Comparison of ENCODE assay signal across 17 cellular contexts in genomic region chr2:16038586-16038985, GRCh38.
"Had no signal": no experiment of that assay in that cellular context is flagged by ENCODE, and none has a peak within 500 bp of the region (broad histone marks: within the 10 kb centered on the region; RNA-seq: fewer than 3 reads in every experiment).

No MANE protein-coding gene starts in this region.

- H3K4me1 Mint-ChIP-seq: activated B cell treated with CpG ODN at 0.5 μM for 24 hours; activated CD4-positive, alpha-beta T cell treated with anti-CD3 and anti-CD28 coated beads, Interleukin-2, amount 10 ng/mL, durations not matched to agents 24 days and 14 days; activated naive CD4-positive, alpha-beta T cell treated with anti-CD3 and anti-CD28 coated beads, Interleukin-2, amount 10 ng/mL, durations not matched to agents 7 days and 5 days; activated T-helper 17 cell treated with anti-CD3 and anti-CD28 coated beads, Interleukin-2, amount 50 U/mL, for 72 hours; stimulated activated memory B cell treated with anti-CD40 and anti-IgM and Interleukin-4, amounts not matched to agents 10 μg/mL and 1 μg/mL and 100 μg/mL, for 72 hours had no signal

- H3K4me3 ChIP-seq: coronary artery, gastrocnemius medialis had no signal

- DNase-seq: activated B cell treated with CpG ODN at 0.5 μM for 24 hours; activated CD4-positive, alpha-beta T cell treated with anti-CD3 and anti-CD28 coated beads, Interleukin-2, amount 10 ng/mL, durations not matched to agents 24 days and 14 days; activated CD8-positive, alpha-beta memory T cell treated with anti-CD3 and anti-CD28 coated beads for 24 hours; activated naive CD4-positive, alpha-beta T cell treated with anti-CD3 and anti-CD28 coated beads, Interleukin-2, amount 10 ng/mL, durations not matched to agents 7 days and 5 days; activated T-cell treated with anti-CD3 and anti-CD28 coated beads for 4 hours; effector CD8-positive, alpha-beta T cell; gastrocnemius medialis; kidney; left ventricle myocardium superior; mesendoderm; small intestine had no signal

- H3K9me3 Mint-ChIP-seq: activated B cell treated with CpG ODN at 0.5 μM for 24 hours; activated CD4-positive, alpha-beta T cell treated with anti-CD3 and anti-CD28 coated beads, Interleukin-2, amount 10 ng/mL, durations not matched to agents 24 days and 14 days; activated naive CD4-positive, alpha-beta T cell treated with anti-CD3 and anti-CD28 coated beads, Interleukin-2, amount 10 ng/mL, durations not matched to agents 7 days and 5 days; activated T-helper 17 cell treated with anti-CD3 and anti-CD28 coated beads, Interleukin-2, amount 50 U/mL, for 72 hours; stimulated activated memory B cell treated with anti-CD40 and anti-IgM and Interleukin-4, amounts not matched to agents 10 μg/mL and 1 μg/mL and 100 μg/mL, for 72 hours; T-helper 1 cell treated with Interleukin-12 subunit alpha and Interleukin-12 subunit beta and Interleukin-4 antibody, amounts not matched to agents 30 μg/mL and 1 μg/mL, for 36 hours; type B pancreatic cell had no signal

- H3K27ac ChIP-seq: coronary artery, gastrocnemius medialis, neutrophil had no signal

- H3K27me3 Mint-ChIP-seq: activated CD4-positive, alpha-beta T cell treated with anti-CD3 and anti-CD28 coated beads, Interleukin-2, amount 10 ng/mL, durations not matched to agents 24 days and 14 days; type B pancreatic cell had no signal

- H3K9me3 ChIP-seq: gastrocnemius medialis, neutrophil had no signal

- H3K27ac Mint-ChIP-seq: activated B cell treated with CpG ODN at 0.5 μM for 24 hours; activated CD4-positive, alpha-beta T cell treated with anti-CD3 and anti-CD28 coated beads, Interleukin-2, amount 10 ng/mL, durations not matched to agents 24 days and 14 days; activated naive CD4-positive, alpha-beta T cell treated with anti-CD3 and anti-CD28 coated beads, Interleukin-2, amount 10 ng/mL, durations not matched to agents 7 days and 5 days; activated T-helper 17 cell treated with anti-CD3 and anti-CD28 coated beads, Interleukin-2, amount 50 U/mL, for 72 hours; stimulated activated memory B cell treated with anti-CD40 and anti-IgM and Interleukin-4, amounts not matched to agents 10 μg/mL and 1 μg/mL and 100 μg/mL, for 72 hours; T-helper 1 cell treated with Interleukin-12 subunit alpha and Interleukin-12 subunit beta and Interleukin-4 antibody, amounts not matched to agents 30 μg/mL and 1 μg/mL, for 36 hours; type B pancreatic cell had no signal

- H3K36me3 Mint-ChIP-seq: activated naive CD4-positive, alpha-beta T cell treated with anti-CD3 and anti-CD28 coated beads, Interleukin-2, amount 10 ng/mL, durations not matched to agents 7 days and 5 days; stimulated activated memory B cell treated with anti-CD40 and anti-IgM and Interleukin-4, amounts not matched to agents 10 μg/mL and 1 μg/mL and 100 μg/mL, for 72 hours; type B pancreatic cell had no signal

- H3K36me3 ChIP-seq: gastrocnemius medialis, neutrophil had no signal

- H3K4me3 Mint-ChIP-seq: activated B cell treated with CpG ODN at 0.5 μM for 24 hours; activated CD4-positive, alpha-beta T cell treated with anti-CD3 and anti-CD28 coated beads, Interleukin-2, amount 10 ng/mL, durations not matched to agents 24 days and 14 days; activated naive CD4-positive, alpha-beta T cell treated with anti-CD3 and anti-CD28 coated beads, Interleukin-2, amount 10 ng/mL, durations not matched to agents 7 days and 5 days; activated T-helper 17 cell treated with anti-CD3 and anti-CD28 coated beads, Interleukin-2, amount 50 U/mL, for 72 hours; stimulated activated memory B cell treated with anti-CD40 and anti-IgM and Interleukin-4, amounts not matched to agents 10 μg/mL and 1 μg/mL and 100 μg/mL, for 72 hours; T-helper 1 cell treated with Interleukin-12 subunit alpha and Interleukin-12 subunit beta and Interleukin-4 antibody, amounts not matched to agents 30 μg/mL and 1 μg/mL, for 36 hours had no signal

- H3K27me3 ChIP-seq: neutrophil had no signal

- H3K4me1 ChIP-seq: gastrocnemius medialis had no signal

- ATAC-seq: activated T-helper 17 cell treated with anti-CD3 and anti-CD28 coated beads, Interleukin-2, amount 50 U/mL, for 72 hours; gastrocnemius medialis; left ventricle myocardium superior; stimulated activated memory B cell treated with anti-CD40 and anti-IgM and Interleukin-4, amounts not matched to agents 10 μg/mL and 1 μg/mL and 100 μg/mL, for 72 hours had no signal
